ENCODE assay signal across 1 cellular context in the genomic region with DNA sequence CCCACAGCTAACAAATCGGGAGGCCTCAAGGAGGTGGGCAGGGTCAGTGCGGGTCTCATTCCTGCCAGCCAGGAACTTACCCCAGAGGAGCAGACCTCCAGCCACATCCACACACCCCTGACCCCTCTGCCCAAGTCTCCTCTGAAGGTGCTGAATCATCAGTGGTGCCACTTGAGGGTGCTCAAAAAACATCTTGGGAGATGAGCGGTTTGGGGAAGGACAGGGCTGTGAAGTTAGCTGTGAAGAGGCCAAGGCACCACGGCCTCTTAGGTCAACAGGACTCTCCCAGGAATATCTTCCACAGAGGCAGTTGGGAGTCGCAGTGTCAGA.
TF ChIP-seq lines count a peak whose summit lies in the region.

No MANE protein-coding gene starts in this region.

TF ChIP-seq in HepG2, 621 proteins besides CTCF, POLR2A, EP300 and RAD21:
- no peak for TF ChIP-seq ZFP41 (CRISPR knock-in tag; IDR thresholded peaks at IDR 0.05; ENCODE audit: borderline replicate concordance)
- TF ChIP-seq, protein P1, sequence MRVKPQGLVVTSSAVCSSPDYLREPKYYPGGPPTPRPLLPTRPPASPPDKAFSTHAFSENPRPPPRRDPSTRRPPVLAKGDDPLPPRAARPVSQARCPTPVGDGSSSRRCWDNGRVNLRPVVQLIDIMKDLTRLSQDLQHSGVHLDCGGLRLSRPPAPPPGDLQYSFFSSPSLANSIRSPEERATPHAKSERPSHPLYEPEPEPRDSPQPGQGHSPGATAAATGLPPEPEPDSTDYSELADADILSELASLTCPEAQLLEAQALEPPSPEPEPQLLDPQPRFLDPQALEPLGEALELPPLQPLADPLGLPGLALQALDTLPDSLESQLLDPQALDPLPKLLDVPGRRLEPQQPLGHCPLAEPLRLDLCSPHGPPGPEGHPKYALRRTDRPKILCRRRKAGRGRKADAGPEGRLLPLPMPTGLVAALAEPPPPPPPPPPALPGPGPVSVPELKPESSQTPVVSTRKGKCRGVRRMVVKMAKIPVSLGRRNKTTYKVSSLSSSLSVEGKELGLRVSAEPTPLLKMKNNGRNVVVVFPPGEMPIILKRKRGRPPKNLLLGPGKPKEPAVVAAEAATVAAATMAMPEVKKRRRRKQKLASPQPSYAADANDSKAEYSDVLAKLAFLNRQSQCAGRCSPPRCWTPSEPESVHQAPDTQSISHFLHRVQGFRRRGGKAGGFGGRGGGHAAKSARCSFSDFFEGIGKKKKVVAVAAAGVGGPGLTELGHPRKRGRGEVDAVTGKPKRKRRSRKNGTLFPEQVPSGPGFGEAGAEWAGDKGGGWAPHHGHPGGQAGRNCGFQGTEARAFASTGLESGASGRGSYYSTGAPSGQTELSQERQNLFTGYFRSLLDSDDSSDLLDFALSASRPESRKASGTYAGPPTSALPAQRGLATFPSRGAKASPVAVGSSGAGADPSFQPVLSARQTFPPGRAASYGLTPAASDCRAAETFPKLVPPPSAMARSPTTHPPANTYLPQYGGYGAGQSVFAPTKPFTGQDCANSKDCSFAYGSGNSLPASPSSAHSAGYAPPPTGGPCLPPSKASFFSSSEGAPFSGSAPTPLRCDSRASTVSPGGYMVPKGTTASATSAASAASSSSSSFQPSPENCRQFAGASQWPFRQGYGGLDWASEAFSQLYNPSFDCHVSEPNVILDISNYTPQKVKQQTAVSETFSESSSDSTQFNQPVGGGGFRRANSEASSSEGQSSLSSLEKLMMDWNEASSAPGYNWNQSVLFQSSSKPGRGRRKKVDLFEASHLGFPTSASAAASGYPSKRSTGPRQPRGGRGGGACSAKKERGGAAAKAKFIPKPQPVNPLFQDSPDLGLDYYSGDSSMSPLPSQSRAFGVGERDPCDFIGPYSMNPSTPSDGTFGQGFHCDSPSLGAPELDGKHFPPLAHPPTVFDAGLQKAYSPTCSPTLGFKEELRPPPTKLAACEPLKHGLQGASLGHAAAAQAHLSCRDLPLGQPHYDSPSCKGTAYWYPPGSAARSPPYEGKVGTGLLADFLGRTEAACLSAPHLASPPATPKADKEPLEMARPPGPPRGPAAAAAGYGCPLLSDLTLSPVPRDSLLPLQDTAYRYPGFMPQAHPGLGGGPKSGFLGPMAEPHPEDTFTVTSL (CRISPR knock-in tag; IDR thresholded peaks at IDR 0.05; ENCODE audit: borderline replicate concordance), result no peak
- no peak for TF ChIP-seq HOXA5 (CRISPR knock-in tag; IDR thresholded peaks at IDR 0.05)
- no peak for TF ChIP-seq KLF6 (CRISPR knock-in tag; IDR thresholded peaks at IDR 0.05)
- TF ChIP-seq CHD2 (IDR thresholded peaks at IDR 0.05; ENCODE audit: low read depth, low read length), result no peak
- no peak for TF ChIP-seq ZNF33A (CRISPR knock-in tag; IDR thresholded peaks at IDR 0.05; ENCODE audit: borderline replicate concordance)
- no peak for TF ChIP-seq ZC3H4 (CRISPR knock-in tag; IDR thresholded peaks at IDR 0.05; ENCODE audit: borderline replicate concordance)
- no peak for TF ChIP-seq NFKB2 (CRISPR knock-in tag; IDR thresholded peaks at IDR 0.05; ENCODE audit: borderline replicate concordance)
- no peak for TF ChIP-seq TP53 (CRISPR knock-in tag; conservative IDR thresholded peaks at IDR 0.05)
- TF ChIP-seq MED1 (CRISPR knock-in tag; IDR thresholded peaks at IDR 0.05), result no peak
- no peak for TF ChIP-seq ZSCAN31 (CRISPR knock-in tag; IDR thresholded peaks at IDR 0.05; ENCODE audit: low read depth)
- TF ChIP-seq, protein P2, sequence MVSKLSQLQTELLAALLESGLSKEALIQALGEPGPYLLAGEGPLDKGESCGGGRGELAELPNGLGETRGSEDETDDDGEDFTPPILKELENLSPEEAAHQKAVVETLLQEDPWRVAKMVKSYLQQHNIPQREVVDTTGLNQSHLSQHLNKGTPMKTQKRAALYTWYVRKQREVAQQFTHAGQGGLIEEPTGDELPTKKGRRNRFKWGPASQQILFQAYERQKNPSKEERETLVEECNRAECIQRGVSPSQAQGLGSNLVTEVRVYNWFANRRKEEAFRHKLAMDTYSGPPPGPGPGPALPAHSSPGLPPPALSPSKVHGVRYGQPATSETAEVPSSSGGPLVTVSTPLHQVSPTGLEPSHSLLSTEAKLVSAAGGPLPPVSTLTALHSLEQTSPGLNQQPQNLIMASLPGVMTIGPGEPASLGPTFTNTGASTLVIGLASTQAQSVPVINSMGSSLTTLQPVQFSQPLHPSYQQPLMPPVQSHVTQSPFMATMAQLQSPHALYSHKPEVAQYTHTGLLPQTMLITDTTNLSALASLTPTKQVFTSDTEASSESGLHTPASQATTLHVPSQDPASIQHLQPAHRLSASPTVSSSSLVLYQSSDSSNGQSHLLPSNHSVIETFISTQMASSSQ (IDR thresholded peaks at IDR 0.05; ENCODE audit: low read depth), result no peak
- TF ChIP-seq, protein P2 (CRISPR knock-in tag; IDR thresholded peaks at IDR 0.05; ENCODE audit: borderline replicate concordance), result no peak
- TF ChIP-seq, protein P3, sequence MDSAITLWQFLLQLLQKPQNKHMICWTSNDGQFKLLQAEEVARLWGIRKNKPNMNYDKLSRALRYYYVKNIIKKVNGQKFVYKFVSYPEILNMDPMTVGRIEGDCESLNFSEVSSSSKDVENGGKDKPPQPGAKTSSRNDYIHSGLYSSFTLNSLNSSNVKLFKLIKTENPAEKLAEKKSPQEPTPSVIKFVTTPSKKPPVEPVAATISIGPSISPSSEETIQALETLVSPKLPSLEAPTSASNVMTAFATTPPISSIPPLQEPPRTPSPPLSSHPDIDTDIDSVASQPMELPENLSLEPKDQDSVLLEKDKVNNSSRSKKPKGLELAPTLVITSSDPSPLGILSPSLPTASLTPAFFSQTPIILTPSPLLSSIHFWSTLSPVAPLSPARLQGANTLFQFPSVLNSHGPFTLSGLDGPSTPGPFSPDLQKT (CRISPR knock-in tag; IDR thresholded peaks at IDR 0.05; ENCODE audit: borderline replicate concordance), result no peak
